ENCODE assay signal across 17 cellular contexts in the genomic region with DNA sequence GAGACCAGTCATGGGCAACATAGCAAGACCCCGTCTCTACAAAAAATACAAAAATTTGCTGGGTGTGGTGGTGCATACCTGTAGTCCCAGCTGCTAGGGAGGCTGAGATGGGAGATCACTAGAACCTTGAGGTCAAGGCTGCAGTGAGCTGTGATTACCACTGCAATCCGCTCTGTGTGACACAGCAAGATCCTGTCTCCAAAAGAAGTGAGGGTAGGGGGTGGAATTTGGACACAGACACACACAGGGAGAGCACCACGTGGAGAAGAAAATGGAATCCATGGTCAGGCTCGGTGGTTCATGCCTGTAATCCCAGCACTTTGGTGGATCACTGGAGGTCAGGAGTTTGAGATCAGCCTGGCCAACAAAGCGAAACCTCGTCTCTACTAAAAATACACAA. TPM values are rescaled to one million over a fixed set of nuclear protein-coding genes. Genes with fewer than 3 reads are reported as not detected.
A peak's percentile ranks its signal among the peaks of the same experiment; 100 is the strongest.
DNase-seq lines count a peak whose midpoint lies in the region; ATAC-seq, FAIRE-seq and TF ChIP-seq lines count a peak whose summit lies in the region.
"Had no signal": no experiment of that assay in that cellular context is flagged by ENCODE, and none has a peak within 500 bp of the region (broad histone marks: within the 10 kb centered on the region; RNA-seq: fewer than 3 reads in every experiment).

No MANE protein-coding gene starts in this region.

- H3K4me2 ChIP-seq in A549 = no peak overlapping the region

- WGBS in A549 (ENCODE audit: missing lambda C conversion rate) = 94% methylated on average over 6 of the region's 6 CpGs

- TF ChIP-seq POLR2A in A549 (IDR thresholded peaks at IDR 0.05; ENCODE audit: low read length) = no peak
- peak; percentile 8 for TF ChIP-seq POLR2A in GM19193 (IDR thresholded peaks at IDR 0.05; ENCODE audit: extremely low read depth, insufficient read depth, insufficient read length)

- POLR2A ChIA-PET in A549 (lab: Yijun Ruan, JAX) (interaction anchor here (0.6 to 1.2 kb wide), 2 partner anchors 9 to 130 kb away, joined by 4 to 6 read pairs; a partner anchor contains a TSS), RWPE1 (lab: Yijun Ruan, JAX; ENCODE audit: low non-redundant PET) (no interaction called here)

- H3K9me3 ChIP-seq in A549 = no peaks in the 10 kb centered on the region

- peaks cover 13% of the 10 kb centered on the region; the same call in 2 of the 3 replicates for H3K4me1 ChIP-seq in A549

- TF ChIP-seq RAD21 in A549 (conservative IDR thresholded peaks at IDR 0.05 in 1 of 2, IDR thresholded peaks at IDR 0.05 in 1 of 2) = no peak

- no peak for DNase-seq in A549 (ENCODE audit: low read depth in 1 of 2, low spot score in 1 of 2)
- no peak for DNase-seq in RWPE1 (ENCODE audit: low spot score)
- DNase-seq in posterior vena cava (ENCODE audit: low spot score) = peak; percentile 17
- no peak for DNase-seq in kidney glomerular epithelial cell (lab: John Stamatoyannopoulos, UW)
- DNase-seq in activated T-cell treated with anti-CD3 and anti-CD28 coated beads, Interleukin-2, amount 50 U/mL, for 4 hours = no peak
- DNase-seq: 8988T; ACHN; CD4-positive, CD25-positive, alpha-beta regulatory T cell; DMS53; HCEC 1CT had no signal

- no peak for ATAC-seq in A549
- ATAC-seq in activated T-cell treated with anti-CD3 and anti-CD28 coated beads, Interleukin-2, amount 50 U/mL, for 4 hours = no peak
- no peak for ATAC-seq in HG02885 (IDR thresholded peaks at IDR 0.05; ENCODE audit: poor library complexity, unreplicated experiment)

- peaks cover 6% of the 10 kb centered on the region for H3K9me3 Mint-ChIP-seq in activated T-cell treated with anti-CD3 and anti-CD28 coated beads, Interleukin-2, amount 50 U/mL, for 4 hours

- no peak overlapping the region for H3K4me3 ChIP-seq in A549
- H3K4me3 ChIP-seq: BLaER1 treated with 17β-estradiol and CSF1 and Interleukin-3, amounts not matched to agents 10 nM and 100 nM had no signal

- TF ChIP-seq CTCF in A549 (IDR thresholded peaks at IDR 0.05) (no peak), RWPE1 (conservative IDR thresholded peaks at IDR 0.05; ENCODE audit: low read depth) (no peak)

- FAIRE-seq in A549 (lab: Jason Lieb, UNC) = no peak
- FAIRE-seq: GM12892, H1 had no signal

- H3K27ac ChIP-seq in A549 = no peak overlapping the region
- peak overlapping the region; percentile 86; the same call in 1 of the 2 replicates for H3K27ac ChIP-seq in RWPE1
- H3K27ac ChIP-seq: HL-60 had no signal

- no peaks in the 10 kb centered on the region for H3K36me3 Mint-ChIP-seq in activated T-cell treated with anti-CD3 and anti-CD28 coated beads, Interleukin-2, amount 50 U/mL, for 4 hours (ENCODE audit: insufficient read depth)

- no peak overlapping the region for H3K4me3 Mint-ChIP-seq in activated T-cell treated with anti-CD3 and anti-CD28 coated beads, Interleukin-2, amount 50 U/mL, for 4 hours
- H3K4me3 Mint-ChIP-seq: CD4-positive, CD25-positive, alpha-beta regulatory T cell had no signal

- peaks cover 4% of the 10 kb centered on the region for H3K27me3 Mint-ChIP-seq in activated T-cell treated with anti-CD3 and anti-CD28 coated beads, Interleukin-2, amount 50 U/mL, for 4 hours (ENCODE audit: low read depth)

- CTCF ChIA-PET in A549 (lab: Yijun Ruan, JAX) (interaction anchor here (0.7 kb wide), 1 partner anchor 38 kb away, joined by 3 read pairs; no protein-coding TSS in a partner anchor), RWPE1 (lab: Yijun Ruan, JAX) (no interaction called here)

- H3K4me1 Mint-ChIP-seq in activated T-cell treated with anti-CD3 and anti-CD28 coated beads, Interleukin-2, amount 50 U/mL, for 4 hours (ENCODE audit: low read depth) = peaks cover 19% of the 10 kb centered on the region

- TF ChIP-seq EP300 in A549 (IDR thresholded peaks at IDR 0.05) = no peak

- intact Hi-C loops in posterior vena cava (cut with DNase I) = loop anchor here in 1 of 2 donors (5.0 kb wide), 1 partner anchor 853 kb away; no protein-coding TSS in a partner anchor

TF ChIP-seq in A549, 52 proteins besides CTCF, POLR2A, EP300 and RAD21:
- TF ChIP-seq, protein P1, sequence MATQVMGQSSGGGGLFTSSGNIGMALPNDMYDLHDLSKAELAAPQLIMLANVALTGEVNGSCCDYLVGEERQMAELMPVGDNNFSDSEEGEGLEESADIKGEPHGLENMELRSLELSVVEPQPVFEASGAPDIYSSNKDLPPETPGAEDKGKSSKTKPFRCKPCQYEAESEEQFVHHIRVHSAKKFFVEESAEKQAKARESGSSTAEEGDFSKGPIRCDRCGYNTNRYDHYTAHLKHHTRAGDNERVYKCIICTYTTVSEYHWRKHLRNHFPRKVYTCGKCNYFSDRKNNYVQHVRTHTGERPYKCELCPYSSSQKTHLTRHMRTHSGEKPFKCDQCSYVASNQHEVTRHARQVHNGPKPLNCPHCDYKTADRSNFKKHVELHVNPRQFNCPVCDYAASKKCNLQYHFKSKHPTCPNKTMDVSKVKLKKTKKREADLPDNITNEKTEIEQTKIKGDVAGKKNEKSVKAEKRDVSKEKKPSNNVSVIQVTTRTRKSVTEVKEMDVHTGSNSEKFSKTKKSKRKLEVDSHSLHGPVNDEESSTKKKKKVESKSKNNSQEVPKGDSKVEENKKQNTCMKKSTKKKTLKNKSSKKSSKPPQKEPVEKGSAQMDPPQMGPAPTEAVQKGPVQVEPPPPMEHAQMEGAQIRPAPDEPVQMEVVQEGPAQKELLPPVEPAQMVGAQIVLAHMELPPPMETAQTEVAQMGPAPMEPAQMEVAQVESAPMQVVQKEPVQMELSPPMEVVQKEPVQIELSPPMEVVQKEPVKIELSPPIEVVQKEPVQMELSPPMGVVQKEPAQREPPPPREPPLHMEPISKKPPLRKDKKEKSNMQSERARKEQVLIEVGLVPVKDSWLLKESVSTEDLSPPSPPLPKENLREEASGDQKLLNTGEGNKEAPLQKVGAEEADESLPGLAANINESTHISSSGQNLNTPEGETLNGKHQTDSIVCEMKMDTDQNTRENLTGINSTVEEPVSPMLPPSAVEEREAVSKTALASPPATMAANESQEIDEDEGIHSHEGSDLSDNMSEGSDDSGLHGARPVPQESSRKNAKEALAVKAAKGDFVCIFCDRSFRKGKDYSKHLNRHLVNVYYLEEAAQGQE (IDR thresholded peaks at IDR 0.05) = 0 out of 2 replicates have a peak, but pooled peaks have one; percentile 3
- TF ChIP-seq, protein P2, sequence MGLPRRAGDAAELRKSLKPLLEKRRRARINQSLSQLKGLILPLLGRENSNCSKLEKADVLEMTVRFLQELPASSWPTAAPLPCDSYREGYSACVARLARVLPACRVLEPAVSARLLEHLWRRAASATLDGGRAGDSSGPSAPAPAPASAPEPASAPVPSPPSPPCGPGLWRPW (IDR thresholded peaks at IDR 0.05) = no peak

RNA-seq across cellular contexts. Expression of a gene that starts 8.7 kb away (rescaled TPM):
- 5.4 and 6.3 TPM in 2 replicates for polyA plus RNA-seq in A549 (2011; rRNA removed)
- polyA plus RNA-seq in A549 (2012; cell fraction: cytosol; rRNA removed) = 7.6 and 11.7 TPM in 2 replicates
- 10.4 and 15.2 TPM in 2 replicates for polyA plus RNA-seq in A549 (2012; cell fraction: nucleus; rRNA removed)
- 11.1 to 16.7 TPM (median 15.9 TPM) in 3 replicates for polyA plus RNA-seq in A549 (2017; fragmentation: RNase III; extraction: RNeasy Plus Mini Kit Qiagen cat#74134 plus additional on column Dnase treatment)
- 1.9 and 2.6 TPM in 2 replicates for polyA minus RNA-seq in A549 (2011; rRNA and poly(A)+ RNA removed)
- under 1 TPM; 0.42 to 0.67 TPM for total RNA-seq in posterior vena cava
- total RNA-seq in activated T-cell treated with anti-CD3 and anti-CD28 coated beads, Interleukin-2, amount 50 U/mL, for 4 hours = 1 to 10 TPM; 3.5 to 7.4 (median 3.8) TPM

RNA-seq across cellular contexts. Expression of a gene that starts 37.4 kb away (rescaled TPM):
- polyA plus RNA-seq in A549 (2011; rRNA removed) (2.2 and 2.5 TPM in 2 replicates), A549 (2017; fragmentation: RNase III; extraction: RNeasy Plus Mini Kit Qiagen cat#74134 plus additional on column Dnase treatment) (15.4 to 17.6 TPM (median 17.5 TPM) in 3 replicates)
- polyA plus RNA-seq in A549 (2012; cell fraction: cytosol; rRNA removed) = 10.5 and 13.2 TPM in 2 replicates
- 9.8 and 12.8 TPM in 2 replicates for polyA plus RNA-seq in A549 (2012; cell fraction: nucleus; rRNA removed)
- 7.2 and 19.0 TPM in 2 replicates for polyA minus RNA-seq in A549 (2011; rRNA and poly(A)+ RNA removed)
- total RNA-seq in posterior vena cava = under 1 TPM; 0.42 to 0.48 TPM
- 1 to 10 TPM; 4.8 to 9.2 (median 7.8) TPM for total RNA-seq in activated T-cell treated with anti-CD3 and anti-CD28 coated beads, Interleukin-2, amount 50 U/mL, for 4 hours

RNA-seq across cellular contexts. Expression of a gene that starts 51.4 kb away (rescaled TPM):
- polyA plus RNA-seq in A549 (2011; rRNA removed) = 7.7 and 10.0 TPM in 2 replicates
- 19.2 and 29.9 TPM in 2 replicates for polyA plus RNA-seq in A549 (2012; cell fraction: cytosol; rRNA removed)
- 27.0 and 38.1 TPM in 2 replicates for polyA plus RNA-seq in A549 (2012; cell fraction: nucleus; rRNA removed)
- polyA plus RNA-seq in A549 (2017; fragmentation: RNase III; extraction: RNeasy Plus Mini Kit Qiagen cat#74134 plus additional on column Dnase treatment) = 25.0 to 43.3 TPM (median 35.7 TPM) in 3 replicates
- 4.9 and 5.6 TPM in 2 replicates for polyA minus RNA-seq in A549 (2011; rRNA and poly(A)+ RNA removed)
- total RNA-seq in posterior vena cava = under 1 TPM in 1 of 2 donors, not detected in 1; 0.46 TPM
- total RNA-seq in activated T-cell treated with anti-CD3 and anti-CD28 coated beads, Interleukin-2, amount 50 U/mL, for 4 hours = 10 to 100 TPM in 1 of 3 donors, 1 to 10 TPM in 2; 4.6 to 13.6 (median 6.6) TPM

RNA-seq across cellular contexts. Expression of a gene that starts 57.9 kb away (rescaled TPM):
- 0.26 and 0.30 TPM in 2 replicates for polyA plus RNA-seq in A549 (2011; rRNA removed)
- 0.26 and 0.35 TPM in 2 replicates for polyA plus RNA-seq in A549 (2012; cell fraction: cytosol; rRNA removed)
- polyA plus RNA-seq in A549 (2012; cell fraction: nucleus; rRNA removed) = 0.20 and 0.35 TPM in 2 replicates
- 0.22 to 0.32 TPM (median 0.28 TPM) in 3 replicates for polyA plus RNA-seq in A549 (2017; fragmentation: RNase III; extraction: RNeasy Plus Mini Kit Qiagen cat#74134 plus additional on column Dnase treatment)
- 0.24 TPM in 1 of 2 replicates, not detected in the other for polyA minus RNA-seq in A549 (2011; rRNA and poly(A)+ RNA removed)
- 1 to 10 TPM; 2.1 to 3.9 TPM for total RNA-seq in posterior vena cava
- total RNA-seq in activated T-cell treated with anti-CD3 and anti-CD28 coated beads, Interleukin-2, amount 50 U/mL, for 4 hours = 10 to 100 TPM; 50.9 to 59.1 (median 55.8) TPM
- total RNA-seq: Daoy had no signal
